Comparison of ENCODE assay signal across 13 cellular contexts in genomic region chrX:125295337-125295736, GRCh38. TPM values are rescaled to one million over a fixed set of nuclear protein-coding genes. Genes with fewer than 3 reads are reported as not detected.
A peak's percentile ranks its signal among the peaks of the same experiment; 100 is the strongest.
DNase-seq lines count a peak whose midpoint lies in the region; ATAC-seq and TF ChIP-seq lines count a peak whose summit lies in the region.
"Had no signal": no experiment of that assay in that cellular context is flagged by ENCODE, and none has a peak within 500 bp of the region (broad histone marks: within the 10 kb centered on the region; RNA-seq: fewer than 3 reads in every experiment).

No MANE protein-coding gene starts in this region.

- H4K20me1 ChIP-seq in OCI-LY3 (ENCODE audit: insufficient read depth, low read length): no peaks in the 10 kb centered on the region
- H4K20me1 ChIP-seq: BLaER1 had no signal

- no TSS peak for BruUV-seq in A673 (replicated peaks; lab: Mats Ljungman, UMichigan)

- no peaks in the 10 kb centered on the region for H3K79me2 ChIP-seq in OCI-LY3 (ENCODE audit: low read length)

- no peak for TF ChIP-seq POLR2A in breast epithelium (IDR thresholded peaks at IDR 0.05)

- H3K4me2 ChIP-seq in OCI-LY3 (ENCODE audit: low read length): peak overlapping the region; percentile 96
- H3K4me2 ChIP-seq: BLaER1, neural progenitor cell had no signal

- H3K4me3 ChIP-seq in A673 (ENCODE audit: low read depth, low read length, poor library complexity, severe bottlenecking) (no peak overlapping the region), OCI-LY3 (ENCODE audit: low read length) (peak overlapping the region; percentile 72), breast epithelium (no peak overlapping the region)
- H3K4me3 ChIP-seq: BLaER1, neural progenitor cell had no signal

- H3K36me3 ChIP-seq in A673 (ENCODE audit: insufficient read depth, low read length, poor library complexity, severe bottlenecking) (no peaks in the 10 kb centered on the region), OCI-LY3 (replicated peaks; ENCODE audit: low read depth, low read length) (no peaks in the 10 kb centered on the region), breast epithelium (no peaks in the 10 kb centered on the region)
- H3K36me3 ChIP-seq: BLaER1, neural progenitor cell had no signal

- H2AFZ ChIP-seq in OCI-LY3 (ENCODE audit: low read depth, low read length): no peak overlapping the region
- H2AFZ ChIP-seq: neural progenitor cell had no signal

- TF ChIP-seq CTCF in A673 (conservative IDR thresholded peaks at IDR 0.05; ENCODE audit: low read depth, low read length): no peak
- TF ChIP-seq CTCF in OCI-LY3 (IDR thresholded peaks at IDR 0.05; ENCODE audit: low read depth, low read length): no peak
- TF ChIP-seq CTCF in breast epithelium (IDR thresholded peaks at IDR 0.05): no peak

- H3K27ac ChIP-seq in A673 (ENCODE audit: low read depth, low read length, poor library complexity, severe bottlenecking) (no peak overlapping the region), OCI-LY3 (ENCODE audit: low read length) (peak overlapping the region; percentile 89), breast epithelium (no peak overlapping the region)
- H3K27ac ChIP-seq: BLaER1, neural progenitor cell had no signal

- ATAC-seq in GM19324 (IDR thresholded peaks at IDR 0.05; ENCODE audit: low FRiP score, unreplicated experiment) (peak; percentile 76), HG02973 (IDR thresholded peaks at IDR 0.05; ENCODE audit: unreplicated experiment) (peak; percentile 87)
- ATAC-seq: Panc1 had no signal

- peak; percentile 26 for DNase-seq in A673 (ENCODE audit: low spot score)
- DNase-seq in hepatic stellate cell (ENCODE audit: low spot score): no peak
- no peak for DNase-seq in NCI-H524 treated with DMSO at 0.1 percent for 48 hours (lab: John Stamatoyannopoulos, UW)
- DNase-seq in breast epithelium (ENCODE audit: low spot score in 2 of 2): no peak
- no peak for DNase-seq in stimulated activated CD4-positive, alpha-beta T cell treated with anti-CD3 and anti-CD28 coated beads, Interleukin-2, amount 100 ng/mL, for 24 hours
- DNase-seq: HFFc6 had no signal

- H3K9me3 ChIP-seq in A673 (ENCODE audit: low read depth, low read length, poor library complexity, severe bottlenecking): no peaks in the 10 kb centered on the region
- H3K9me3 ChIP-seq in OCI-LY3 (ENCODE audit: insufficient read depth, low read length): no peaks in the 10 kb centered on the region
- H3K9me3 ChIP-seq in breast epithelium: no peaks in the 10 kb centered on the region
- H3K9me3 ChIP-seq: BLaER1 had no signal

- POLR2A ChIA-PET in A673 (lab: Charles Lee; ENCODE audit: low non-redundant PET): interaction anchor here (0.6 kb wide), 1 partner anchor 61 kb away, joined by 3 read pairs; no protein-coding TSS in a partner anchor

- no peak overlapping the region for H3K9ac ChIP-seq in OCI-LY3 (ENCODE audit: low read length)
- H3K9ac ChIP-seq: BLaER1, neural progenitor cell had no signal

- H3K27me3 ChIP-seq in A673 (replicated peaks; ENCODE audit: insufficient read depth, low read depth, low read length, poor library complexity): no peaks in the 10 kb centered on the region
- H3K27me3 ChIP-seq in OCI-LY3 (ENCODE audit: low read depth, low read length): no peaks in the 10 kb centered on the region
- H3K27me3 ChIP-seq in breast epithelium: no peaks in the 10 kb centered on the region
- H3K27me3 ChIP-seq: neural progenitor cell had no signal

- CTCF ChIA-PET in A673 (lab: Charles Lee): no interaction called here

- H3K4me1 ChIP-seq in A673 (ENCODE audit: insufficient read depth, low read length, poor library complexity, severe bottlenecking) (no peaks in the 10 kb centered on the region), OCI-LY3 (ENCODE audit: low read length) (peaks cover 29% of the 10 kb centered on the region), breast epithelium (no peaks in the 10 kb centered on the region)
- H3K4me1 ChIP-seq: BLaER1, neural progenitor cell had no signal

- intact Hi-C loops in A673 (cut with micrococcal nuclease; ENCODE audit: unreplicated experiment): no loop called here
- intact Hi-C loops in breast epithelium (cut with DNase I; ENCODE audit: low total_unique reads): no loop called here

RNA-seq across cellular contexts. Expression of gene TEX13C, which starts 24.3 kb away (rescaled TPM):
- total RNA-seq in A673 (2021) (0.07 TPM in 1 of 2 replicates, not detected in the other), breast epithelium (not detected)
- total RNA-seq: glomerular endothelial cell, HFFc6 had no signal
